17 cellular contexts compared by ENCODE assay signal in genomic region chr2:128594273-128594910, GRCh38.
A peak's percentile ranks its signal among the peaks of the same experiment; 100 is the strongest.
DNase-seq lines count a peak whose midpoint lies in the region; ATAC-seq, FAIRE-seq and TF ChIP-seq lines count a peak whose summit lies in the region.
"Had no signal": no experiment of that assay in that cellular context is flagged by ENCODE, and none has a peak within 500 bp of the region (broad histone marks: within the 10 kb centered on the region; RNA-seq: fewer than 3 reads in every experiment).

No MANE protein-coding gene starts in this region.

- DNase-seq in heart left ventricle (no peak), Right ventricle myocardium inferior (ENCODE audit: missing footprints) (no peak), kidney (no peak), pancreas (no peak), NOMO-1 (lab: John Stamatoyannopoulos, UW; ENCODE audit: unreplicated experiment in 2 of 2) (no peak), 8988T (no peak)
- DNase-seq in activated naive CD4-positive, alpha-beta T cell treated with anti-CD3 and anti-CD28 coated beads, Interleukin-2, amount 10 ng/mL, durations not matched to agents 7 days and 5 days = no peak
- DNase-seq: Calu3, GOT3, HFFc6, NCI-H1092, NCI-H1694 had no signal

- H3K9me3 ChIP-seq in heart left ventricle (no peaks in the 10 kb centered on the region), kidney (ENCODE audit: control insufficient read depth in 1 of 2, low read length in 2 of 2) (no peaks in the 10 kb centered on the region), pancreas (no peaks in the 10 kb centered on the region)

- H3K9ac ChIP-seq in kidney (ENCODE audit: low read length in 2 of 2) = peak overlapping the region in 1 of 2 donors; percentile 36
- H3K9ac ChIP-seq: KMS-11 had no signal

- H3K36me3 Mint-ChIP-seq in activated naive CD4-positive, alpha-beta T cell treated with anti-CD3 and anti-CD28 coated beads, Interleukin-2, amount 10 ng/mL, durations not matched to agents 7 days and 5 days = no peaks in the 10 kb centered on the region

- H3K27ac ChIP-seq in heart left ventricle = peak overlapping the region in 1 of 12 donors; percentile 19
- H3K27ac ChIP-seq in kidney (ENCODE audit: low read depth in 2 of 2, low read length in 2 of 2) = peak overlapping the region; percentile 68 to 79
- peak overlapping the region in 3 of 4 donors; percentile 33 to 52 (median 39) for H3K27ac ChIP-seq in pancreas
- H3K27ac ChIP-seq: KMS-11 had no signal

- TF ChIP-seq CTCF in heart left ventricle (IDR thresholded peaks at IDR 0.05) (no peak), kidney (IDR thresholded peaks at IDR 0.05; ENCODE audit: borderline replicate concordance, extremely low read depth, insufficient read depth) (no peak), pancreas (IDR thresholded peaks at IDR 0.05) (no peak)

- FAIRE-seq in kidney (lab: Jason Lieb, UNC) = no peak
- FAIRE-seq in pancreas (lab: Jason Lieb, UNC) = no peak
- FAIRE-seq: GM12891, GM19239 had no signal

- CTCF ChIA-PET in activated naive CD4-positive, alpha-beta T cell treated with anti-CD3 and anti-CD28 coated beads, Interleukin-2, amount 10 ng/mL, durations not matched to agents 7 days and 5 days (lab: Charles Lee) = no interaction called here

- no peak overlapping the region for H3K4me3 Mint-ChIP-seq in activated naive CD4-positive, alpha-beta T cell treated with anti-CD3 and anti-CD28 coated beads, Interleukin-2, amount 10 ng/mL, durations not matched to agents 7 days and 5 days
- H3K4me3 Mint-ChIP-seq: CD4-positive, alpha-beta T cell; HFFc6 had no signal

- 82 to 87% (median 84%) methylated on average over 8 of the region's 8 CpGs for WGBS in heart left ventricle, 4 donors
- 84 to 89% methylated on average over 8 of the region's 8 CpGs for WGBS in pancreas, 2 donors

- H3K27me3 ChIP-seq in heart left ventricle (peaks cover 0 to 1% (median 0%) of the 10 kb centered on the region in 9 donors), pancreas (no peaks in the 10 kb centered on the region)

- H3K36me3 ChIP-seq in heart left ventricle (no peaks in the 10 kb centered on the region), kidney (ENCODE audit: control insufficient read depth in 1 of 2, insufficient read depth in 2 of 2, low read length in 2 of 2) (no peaks in the 10 kb centered on the region), pancreas (no peaks in the 10 kb centered on the region)

- H3K27me3 Mint-ChIP-seq in activated naive CD4-positive, alpha-beta T cell treated with anti-CD3 and anti-CD28 coated beads, Interleukin-2, amount 10 ng/mL, durations not matched to agents 7 days and 5 days = no peaks in the 10 kb centered on the region
- H3K27me3 Mint-ChIP-seq: CD4-positive, alpha-beta T cell had no signal

- peaks cover 0 to 25% (median 0%) of the 10 kb centered on the region in 12 donors for H3K4me1 ChIP-seq in heart left ventricle
- H3K4me1 ChIP-seq in kidney (ENCODE audit: control insufficient read depth in 1 of 2, insufficient read depth in 1 of 2, low read depth in 1 of 2, low read length in 2 of 2) = peaks cover 19 to 28% of the 10 kb centered on the region in 2 donors
- H3K4me1 ChIP-seq in pancreas = no peaks in the 10 kb centered on the region

- TF ChIP-seq POLR2A in heart left ventricle (IDR thresholded peaks at IDR 0.05) = no peak

- H3K9me3 Mint-ChIP-seq in activated naive CD4-positive, alpha-beta T cell treated with anti-CD3 and anti-CD28 coated beads, Interleukin-2, amount 10 ng/mL, durations not matched to agents 7 days and 5 days = no peaks in the 10 kb centered on the region
- H3K9me3 Mint-ChIP-seq: CD4-positive, alpha-beta T cell; HFFc6 had no signal

- H3K4me1 Mint-ChIP-seq in activated naive CD4-positive, alpha-beta T cell treated with anti-CD3 and anti-CD28 coated beads, Interleukin-2, amount 10 ng/mL, durations not matched to agents 7 days and 5 days = no peaks in the 10 kb centered on the region

- ATAC-seq in heart left ventricle (peak in 3 of 4 donors; percentile 8 to 19 (median 18)), Right ventricle myocardium inferior (no peak), pancreas (peak in 2 of 4 donors; percentile 4 to 11), GM21717 (IDR thresholded peaks at IDR 0.05; ENCODE audit: unreplicated experiment) (no peak)

- H3K4me3 ChIP-seq in heart left ventricle = no peak overlapping the region
- H3K4me3 ChIP-seq in kidney (ENCODE audit: low read length in 2 of 2) = peak overlapping the region in 1 of 2 donors; percentile 17
- no peak overlapping the region for H3K4me3 ChIP-seq in pancreas

- intact Hi-C loops in heart left ventricle (cut with DNase I) = no loop called here
- intact Hi-C loops in Right ventricle myocardium inferior (cut with DNase I) = no loop called here
- intact Hi-C loops in kidney (cut with DNase I) = no loop called here
- intact Hi-C loops in pancreas (cut with DNase I) = loop anchor here in 1 of 3 donors (10.0 kb wide), 1 partner anchor 270 kb away; no protein-coding TSS in a partner anchor

- H3K27ac Mint-ChIP-seq in activated naive CD4-positive, alpha-beta T cell treated with anti-CD3 and anti-CD28 coated beads, Interleukin-2, amount 10 ng/mL, durations not matched to agents 7 days and 5 days = no peak overlapping the region
- H3K27ac Mint-ChIP-seq: CD4-positive, alpha-beta T cell; HFFc6 had no signal

Comparison
In these comparisons a context has a peak if more than half of its experiments do, and no peak if none do; other contexts are left out.
1. ATAC-seq: peak in heart left ventricle (3 of 4); none in Right ventricle myocardium inferior (single experiment) and GM21717 (single experiment).